ENCODE assay signal across 8 cellular contexts in the genomic region with DNA sequence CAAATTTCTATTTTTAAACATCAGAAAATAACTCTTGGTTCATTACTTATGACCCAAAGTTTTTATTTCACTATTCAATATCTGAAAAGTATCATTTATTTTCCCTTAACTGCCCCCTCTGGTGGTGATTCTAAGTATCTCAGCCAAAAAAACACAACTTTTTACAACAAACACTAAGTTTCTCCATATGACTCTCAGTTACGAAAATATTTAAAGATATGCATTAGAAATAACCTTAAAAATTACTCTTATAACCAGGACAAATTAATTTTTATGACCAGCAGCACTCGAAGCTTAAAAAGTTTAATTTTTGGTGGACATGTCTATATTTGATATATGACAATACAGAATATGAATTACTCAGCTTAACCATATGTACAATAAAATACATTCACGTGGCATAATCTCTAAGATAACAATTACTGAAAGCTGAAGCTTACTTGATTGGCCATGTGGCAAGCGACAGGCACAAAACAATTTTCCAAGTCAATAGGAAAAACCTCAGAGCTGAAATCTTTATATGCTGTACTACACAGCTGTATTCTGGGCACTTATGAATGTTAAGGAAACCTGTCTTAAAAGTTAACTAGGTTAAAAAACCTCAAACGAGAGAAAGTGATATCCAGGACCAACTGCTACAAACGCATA. TPM values are rescaled to one million over a fixed set of nuclear protein-coding genes. Genes with fewer than 3 reads are reported as not detected.
DNase-seq lines count a peak whose midpoint lies in the region; ATAC-seq, FAIRE-seq and TF ChIP-seq lines count a peak whose summit lies in the region.

No MANE protein-coding gene starts in this region.

- no peak overlapping the region for H2BK12ac ChIP-seq in H1 (ENCODE audit: low read depth, low read length)

- no peak overlapping the region for H4K8ac ChIP-seq in H1 (ENCODE audit: extremely low read depth, insufficient read depth, low read length)

- H3K4ac ChIP-seq in H1 (replicated peaks; ENCODE audit: insufficient read length, low read depth, low read length) = no peak overlapping the region

- H4K20me1 ChIP-seq in H1 (replicated peaks in 1 of 2; ENCODE audit: control insufficient read depth in 1 of 2, insufficient read depth in 2 of 2, low read length in 2 of 2) = peaks cover 24 to 39% of the 10 kb centered on the region in 2 experiments

- TF ChIP-seq EP300 in H1 (IDR thresholded peaks at IDR 0.05; ENCODE audit: borderline replicate concordance in 1 of 2, low read depth in 2 of 2, low read length in 2 of 2) = no peak

- no peak overlapping the region for H2BK120ac ChIP-seq in H1 (replicated peaks; ENCODE audit: low read depth, low read length)

- H3K9me3 ChIP-seq in right atrium auricular region (no peaks in the 10 kb centered on the region), H1 (ENCODE audit: insufficient read depth in 2 of 2, low read depth in 1 of 2, low read length in 1 of 2) (no peaks in the 10 kb centered on the region)

- H4K5ac ChIP-seq in H1 (ENCODE audit: insufficient read length, low read depth, low read length) = no peak overlapping the region

- H3K36me3 Mint-ChIP-seq in natural killer cell treated with Interleukin-12 subunit alpha and Interleukin-12 subunit beta and Interleukin-15 and Interleukin-18, amount 100 ng/mL, for 72 hours = peaks cover 75% of the 10 kb centered on the region

- TF ChIP-seq POLR2A in H1 (IDR thresholded peaks at IDR 0.05; ENCODE audit: control extremely low read depth in 1 of 2, low read depth in 2 of 2, low read length in 2 of 2) = peak; percentile 39 to 77

- H4K91ac ChIP-seq in H1 (replicated peaks; ENCODE audit: insufficient read length, low read length) = no peak overlapping the region

- no peak for FAIRE-seq in H1 (lab: Jason Lieb, UNC)

- H3K79me1 ChIP-seq in H1 (ENCODE audit: low read depth, low read length) = no peaks in the 10 kb centered on the region

- no peak overlapping the region for H2BK5ac ChIP-seq in H1 (ENCODE audit: low read depth, low read length)

- H3K4me1 Mint-ChIP-seq in natural killer cell treated with Interleukin-12 subunit alpha and Interleukin-12 subunit beta and Interleukin-15 and Interleukin-18, amount 100 ng/mL, for 72 hours (ENCODE audit: low read depth in 2 of 2) = peaks cover 57 to 58% of the 10 kb centered on the region in 2 donors

- no peak overlapping the region for H3K18ac ChIP-seq in H1 (ENCODE audit: extremely low read depth, low read length)

- H3K9me3 Mint-ChIP-seq in natural killer cell treated with Interleukin-12 subunit alpha and Interleukin-12 subunit beta and Interleukin-15 and Interleukin-18, amount 100 ng/mL, for 72 hours = no peaks in the 10 kb centered on the region

- TF ChIP-seq RAD21 in H1 (IDR thresholded peaks at IDR 0.05 in 1 of 2, conservative IDR thresholded peaks at IDR 0.05 in 1 of 2; ENCODE audit: low read depth in 2 of 2, low read length in 2 of 2) = peak in 1 of 2 experiments; percentile 3; a peak in 1 of 4 replicates

- H3K4me3 ChIP-seq in right atrium auricular region (peak overlapping the region; percentile 82 to 98), H1 (ENCODE audit: extremely low read depth in 1 of 4, insufficient read depth in 2 of 4, low read depth in 3 of 4, low read length in 4 of 4) (peak overlapping the region; percentile 98 to 99 (median 98))

- ATAC-seq in natural killer cell treated with Interleukin-12 subunit alpha and Interleukin-12 subunit beta and Interleukin-15 and Interleukin-18, amount 100 ng/mL, for 72 hours = no peak
- ATAC-seq in HG03571 (IDR thresholded peaks at IDR 0.05; ENCODE audit: unreplicated experiment) = no peak

- H3K14ac ChIP-seq in H1 (ENCODE audit: insufficient read length) = no peak overlapping the region

- CTCF ChIA-PET in H1 (lab: Charles Lee; ENCODE audit: partially characterized antibody) = interaction anchor here (0.7 to 3.8 kb wide), 15 partner anchors 10 to 305 kb away, joined by 3 to 24 read pairs (median 5); no protein-coding TSS in a partner anchor

- no peak for DNase-seq in right atrium auricular region (ENCODE audit: low spot score)
- DNase-seq in cardiac septum (ENCODE audit: low spot score) = no peak
- no peak for DNase-seq in H1 (ENCODE audit: low read depth in 1 of 2, low spot score in 2 of 2)
- DNase-seq in natural killer cell treated with Interleukin-12 subunit alpha and Interleukin-12 subunit beta and Interleukin-15 and Interleukin-18, amount 100 ng/mL, for 72 hours (ENCODE audit: low spot score) = no peak
- DNase-seq in activated effector memory CD4-positive, alpha-beta T cell treated with anti-CD3 and anti-CD28 coated beads, Interleukin-2, amount 50 U/mL, for 16 hours = no peak
- DNase-seq in activated CD4-positive, alpha-beta T cell treated with anti-CD3 and anti-CD28 coated beads, Interleukin-2, amount 50 U/mL, for 1 hour = no peak

- peaks cover 46% of the 10 kb centered on the region for H3K36me3 ChIP-seq in right atrium auricular region
- peaks cover 32 to 70% (median 56%) of the 10 kb centered on the region in 4 experiments for H3K36me3 ChIP-seq in H1 (ENCODE audit: control insufficient read depth in 2 of 4, insufficient read depth in 4 of 4, low read length in 3 of 4)

- peaks cover 3% of the 10 kb centered on the region; the same call in 1 of the 2 replicates for H3K23me2 ChIP-seq in H1 (ENCODE audit: low read depth, low read length)

- no peaks in the 10 kb centered on the region for H3K27me3 ChIP-seq in right atrium auricular region
- H3K27me3 ChIP-seq in H1 (replicated peaks in 1 of 4; ENCODE audit: control insufficient read depth in 3 of 4, extremely low read depth in 1 of 4, insufficient read depth in 3 of 4, low read length in 3 of 4) = no peaks in the 10 kb centered on the region

- peak; percentile 76 to 81 for TF ChIP-seq CTCF in right atrium auricular region (IDR thresholded peaks at IDR 0.05)
- peak in 2 of 3 experiments; percentile 14 to 39; a peak in 2 of 4 replicates for TF ChIP-seq CTCF in H1 (IDR thresholded peaks at IDR 0.05; ENCODE audit: control extremely low read depth in 1 of 3, insufficient read depth in 1 of 3, low read depth in 1 of 3, low read length in 3 of 3)

- intact Hi-C loops in cardiac septum (cut with DNase I) = no loop called here

- H3K9ac ChIP-seq in H1 (replicated peaks in 1 of 4; ENCODE audit: extremely low read depth in 1 of 4, low read depth in 3 of 4, low read length in 3 of 4) = peak overlapping the region; percentile 97 to 100 (median 100)

- peaks cover 42 to 89% of the 10 kb centered on the region in 2 experiments for H3K79me2 ChIP-seq in H1 (ENCODE audit: control insufficient read depth in 1 of 2, insufficient read depth in 2 of 2, low read length in 2 of 2)

- no peak overlapping the region for H2AFZ ChIP-seq in H1 (ENCODE audit: low read length)

- H3K56ac ChIP-seq in H1 (replicated peaks; ENCODE audit: insufficient read length, low read depth, low read length) = peak overlapping the region; percentile 14

- H2AK5ac ChIP-seq in H1 (ENCODE audit: low read depth, low read length) = no peak overlapping the region

- H3K4me1 ChIP-seq in right atrium auricular region (peaks cover 0 to 54% of the 10 kb centered on the region in 2 donors), H1 (replicated peaks in 1 of 4; ENCODE audit: control insufficient read depth in 3 of 4, insufficient read depth in 4 of 4, low read length in 3 of 4) (peaks cover 0 to 6% (median 0%) of the 10 kb centered on the region in 4 experiments; a peak in 3 of 7 replicates)

- peak overlapping the region; percentile 100 for H3K27ac ChIP-seq in right atrium auricular region
- no peak overlapping the region for H3K27ac ChIP-seq in H1 (ENCODE audit: low read depth, low read length)

- POLR2A ChIA-PET in H1 (lab: Charles Lee; ENCODE audit: partially characterized antibody) = interaction anchor here (0.6 to 13.1 kb wide), 25 partner anchors 12 to 304 kb away, joined by 3 to 578 read pairs (median 5); a partner anchor contains a TSS

- no peak overlapping the region for H2BK15ac ChIP-seq in H1 (ENCODE audit: low read length)

- no peak overlapping the region for H2BK20ac ChIP-seq in H1 (ENCODE audit: low read length)

- 1% methylated on average over 6 of the region's 6 CpGs; no CpG with 5 or more reads in 1 of the 2 experiments for WGBS in H1 (ENCODE audit: extremely low coverage in 1 of 2, insufficient coverage in 1 of 2, insufficient read length in 1 of 2, insufficient replicate concordance in 2 of 2, low coverage in 1 of 2, low lambda C conversion rate in 2 of 2, missing lambda C conversion rate in 1 of 2), 2 experiments

- peak overlapping the region; percentile 72 to 90 for H3K4me2 ChIP-seq in H1 (ENCODE audit: insufficient read depth in 1 of 2, low read depth in 2 of 2, low read length in 2 of 2)

- H3K27me3 Mint-ChIP-seq in natural killer cell treated with Interleukin-12 subunit alpha and Interleukin-12 subunit beta and Interleukin-15 and Interleukin-18, amount 100 ng/mL, for 72 hours = no peaks in the 10 kb centered on the region

- peak overlapping the region; percentile 100 for H3K4me3 Mint-ChIP-seq in natural killer cell treated with Interleukin-12 subunit alpha and Interleukin-12 subunit beta and Interleukin-15 and Interleukin-18, amount 100 ng/mL, for 72 hours

- H3K23ac ChIP-seq in H1 (ENCODE audit: insufficient read length) = no peak overlapping the region

- peak overlapping the region; percentile 100 for H3K27ac Mint-ChIP-seq in natural killer cell treated with Interleukin-12 subunit alpha and Interleukin-12 subunit beta and Interleukin-15 and Interleukin-18, amount 100 ng/mL, for 72 hours

RNA-seq across cellular contexts. Expression of a gene that starts 2.3 kb away (rescaled TPM):
- 100 to 1,000 TPM; 124 to 160 TPM for total RNA-seq in right atrium auricular region
- total RNA-seq in cardiac septum = 353 TPM
- 359 TPM for polyA plus RNA-seq in PFSK-1 (2012; ENCODE audit: insufficient read length, low read depth)
- 1,232 and 1,255 TPM in 2 replicates for total RNA-seq in H1 (2021; fragmentation: NEBNext Ultra II Directional; extraction: Animal tissue kit (Norgen Biotek cat#: 25700))
- 194 and 276 TPM in 2 replicates for polyA plus RNA-seq in H1 (2011; rRNA removed)
- polyA plus RNA-seq in H1 (2011; cell fraction: cytosol; rRNA removed) = 827 TPM
- 197 TPM for polyA plus RNA-seq in H1 (2011; cell fraction: nucleus; rRNA removed)
- 1,566 to 1,828 TPM (median 1,703 TPM) in 4 replicates for polyA plus RNA-seq in H1 (2012, experiment 1 of 2)
- polyA plus RNA-seq in H1 (2012, experiment 2 of 2) = 307 TPM
- polyA plus RNA-seq in H1 (2013, experiment 1 of 2) = 749 TPM
- polyA plus RNA-seq in H1 (2013, experiment 2 of 2) = 693 TPM
- polyA minus RNA-seq in H1 (2011; rRNA and poly(A)+ RNA removed) = 157 and 166 TPM in 2 replicates
- polyA minus RNA-seq in H1 (2011; cell fraction: cytosol; rRNA and poly(A)+ RNA removed) = 245 TPM
- 224 TPM for polyA minus RNA-seq in H1 (2011; cell fraction: nucleus; rRNA and poly(A)+ RNA removed)
- 1,000 to 10,000 TPM in 1 of 2 donors, 100 to 1,000 TPM in 1; 824 to 1,096 TPM for total RNA-seq in natural killer cell treated with Interleukin-12 subunit alpha and Interleukin-12 subunit beta and Interleukin-15 and Interleukin-18, amount 100 ng/mL, for 72 hours

RNA-seq across cellular contexts. Expression of a gene that starts 3.3 kb away (rescaled TPM):
- total RNA-seq in right atrium auricular region (10 to 100 TPM; 37.9 to 43.3 TPM), cardiac septum (66.8 TPM)
- 69.9 TPM for polyA plus RNA-seq in PFSK-1 (2012; ENCODE audit: insufficient read length, low read depth)
- 252 and 258 TPM in 2 replicates for total RNA-seq in H1 (2021; fragmentation: NEBNext Ultra II Directional; extraction: Animal tissue kit (Norgen Biotek cat#: 25700))
- 48.7 and 71.3 TPM in 2 replicates for polyA plus RNA-seq in H1 (2011; rRNA removed)
- polyA plus RNA-seq in H1 (2011; cell fraction: cytosol; rRNA removed) = 108 TPM
- 30.8 TPM for polyA plus RNA-seq in H1 (2011; cell fraction: nucleus; rRNA removed)
- polyA plus RNA-seq in H1 (2012, experiment 1 of 2) = 126 to 242 TPM (median 134 TPM) in 4 replicates
- 21.1 TPM for polyA plus RNA-seq in H1 (2012, experiment 2 of 2)
- polyA plus RNA-seq in H1 (2013, experiment 1 of 2) = 208 TPM
- 214 TPM for polyA plus RNA-seq in H1 (2013, experiment 2 of 2)
- 30.5 and 38.3 TPM in 2 replicates for polyA minus RNA-seq in H1 (2011; rRNA and poly(A)+ RNA removed)
- 47.8 TPM for polyA minus RNA-seq in H1 (2011; cell fraction: cytosol; rRNA and poly(A)+ RNA removed)
- polyA minus RNA-seq in H1 (2011; cell fraction: nucleus; rRNA and poly(A)+ RNA removed) = 130 TPM
- 100 to 1,000 TPM; 184 to 218 TPM for total RNA-seq in natural killer cell treated with Interleukin-12 subunit alpha and Interleukin-12 subunit beta and Interleukin-15 and Interleukin-18, amount 100 ng/mL, for 72 hours

RNA-seq across cellular contexts. Expression of a gene that starts 46.3 kb away (rescaled TPM):
- total RNA-seq in right atrium auricular region (1 to 10 TPM in 1 of 2 donors, under 1 TPM in 1; 0.63 to 1.8 TPM), cardiac septum (0.57 TPM)
- 3.9 TPM for polyA plus RNA-seq in PFSK-1 (2012; ENCODE audit: insufficient read length, low read depth)
- 62.6 and 64.9 TPM in 2 replicates for total RNA-seq in H1 (2021; fragmentation: NEBNext Ultra II Directional; extraction: Animal tissue kit (Norgen Biotek cat#: 25700))
- 27.6 and 76.5 TPM in 2 replicates for polyA plus RNA-seq in H1 (2011; rRNA removed)
- 39.6 TPM for polyA plus RNA-seq in H1 (2011; cell fraction: cytosol; rRNA removed)
- polyA plus RNA-seq in H1 (2011; cell fraction: nucleus; rRNA removed) = 19.2 TPM
- polyA plus RNA-seq in H1 (2012, experiment 1 of 2) = 35.5 to 56.0 TPM (median 45.7 TPM) in 4 replicates
- 14.2 TPM for polyA plus RNA-seq in H1 (2012, experiment 2 of 2)
- 169 TPM for polyA plus RNA-seq in H1 (2013, experiment 1 of 2)
- 181 TPM for polyA plus RNA-seq in H1 (2013, experiment 2 of 2)
- polyA minus RNA-seq in H1 (2011; rRNA and poly(A)+ RNA removed) = 35.9 and 101 TPM in 2 replicates
- 22.8 TPM for polyA minus RNA-seq in H1 (2011; cell fraction: cytosol; rRNA and poly(A)+ RNA removed)
- polyA minus RNA-seq in H1 (2011; cell fraction: nucleus; rRNA and poly(A)+ RNA removed) = 35.1 TPM
- total RNA-seq in natural killer cell treated with Interleukin-12 subunit alpha and Interleukin-12 subunit beta and Interleukin-15 and Interleukin-18, amount 100 ng/mL, for 72 hours = 10 to 100 TPM; 21.3 to 29.1 TPM

Comparison
In these comparisons a context has a peak if more than half of its experiments do, and no peak if none do; other contexts are left out.
1. RNA of a gene that starts 46.3 kb away (total RNA-seq): 62.6 to 64.9 TPM in H1 and 21.3 to 29.1 TPM in natural killer cell treated with Interleukin-12 subunit alpha and Interleukin-12 subunit beta and Interleukin-15 and Interleukin-18, amount 100 ng/mL, for 72 hours; 0.63 to 1.8 TPM in right atrium auricular region and 0.57 TPM in cardiac septum (single experiment); every median in the first group is over 4 times any median in the second.